ENCODE assay signal across 8 cellular contexts in the genomic region with DNA sequence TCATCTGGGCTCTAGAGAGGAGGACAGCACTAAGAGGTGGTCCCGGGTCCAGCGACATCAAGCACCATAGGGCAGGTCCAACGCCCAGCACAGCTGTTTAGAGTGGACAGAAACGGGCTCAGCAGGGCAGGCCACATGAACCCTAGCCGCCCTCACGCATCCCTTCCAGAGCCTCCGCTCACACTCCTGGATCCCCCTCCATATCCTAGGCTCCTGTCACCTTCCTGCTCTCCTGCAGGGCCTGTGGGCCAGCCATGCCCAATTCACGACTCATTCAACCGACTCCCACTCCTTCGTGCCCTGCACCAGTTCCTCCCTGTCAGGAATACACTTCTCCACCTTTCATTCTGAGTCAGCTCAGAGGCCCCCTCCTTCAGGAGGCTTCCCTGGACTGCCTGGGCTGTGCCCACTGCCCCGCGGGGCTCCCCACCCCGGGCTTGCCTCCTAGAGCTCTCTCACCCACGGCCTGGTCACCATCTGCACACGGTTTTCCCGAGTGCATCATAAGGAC.
DNase-seq lines count a peak whose midpoint lies in the region; TF ChIP-seq lines count a peak whose summit lies in the region.

No MANE protein-coding gene starts in this region.

- intact Hi-C loops in activated naive CD4-positive, alpha-beta T cell treated with anti-CD3 and anti-CD28 coated beads for 36 hours (cut with micrococcal nuclease) = loop anchor here (1.0 to 5.0 kb wide), 5 partner anchors 356 to 568 kb away; no protein-coding TSS in a partner anchor
- intact Hi-C loops in thyroid gland (cut with DNase I) = loop anchor here (5.0 kb wide), 1 partner anchor 425 kb away; no protein-coding TSS in a partner anchor

- no peak for TF ChIP-seq EP300 in tibial nerve (IDR thresholded peaks at IDR 0.05)

- H3K27me3 Mint-ChIP-seq in activated naive CD4-positive, alpha-beta T cell treated with anti-CD3 and anti-CD28 coated beads for 36 hours (ENCODE audit: low read depth) = no peaks in the 10 kb centered on the region

- no peak overlapping the region for H3K27ac Mint-ChIP-seq in activated naive CD4-positive, alpha-beta T cell treated with anti-CD3 and anti-CD28 coated beads for 36 hours

- H3K4me3 ChIP-seq in WERI-Rb-1 (ENCODE audit: low read depth, low read length) (no peak overlapping the region), tibial nerve (peak overlapping the region in 1 of 4 donors; percentile 38), thyroid gland (replicated peaks in 1 of 3) (peak overlapping the region in 1 of 3 donors; percentile 25)

- H3K9me3 ChIP-seq in WERI-Rb-1 (ENCODE audit: severe bottlenecking) (peaks cover 2% of the 10 kb centered on the region), tibial nerve (no peaks in the 10 kb centered on the region), thyroid gland (no peaks in the 10 kb centered on the region)

- CTCF ChIA-PET in activated naive CD4-positive, alpha-beta T cell treated with anti-CD3 and anti-CD28 coated beads for 36 hours (lab: Charles Lee) = interaction anchor here (0.5 to 3.1 kb wide), 34 partner anchors 10 to 605 kb away, joined by 3 to 30 read pairs (median 4); no protein-coding TSS in a partner anchor

- no peaks in the 10 kb centered on the region for H3K9me3 Mint-ChIP-seq in activated naive CD4-positive, alpha-beta T cell treated with anti-CD3 and anti-CD28 coated beads for 36 hours

- no peak for DNase-seq in activated naive CD4-positive, alpha-beta T cell treated with anti-CD3 and anti-CD28 coated beads for 36 hours
- DNase-seq in activated naive CD4-positive, alpha-beta T cell treated with anti-CD3 and anti-CD28 coated beads, Interleukin-2, amount 50 U/mL, for 16 hours = no peak
- DNase-seq in WERI-Rb-1 = no peak
- peak; percentile 58 for DNase-seq in hepatic stellate cell (ENCODE audit: low spot score)
- DNase-seq in tibial nerve (ENCODE audit: low spot score in 2 of 2) = no peak
- DNase-seq in NCI-H345 treated with DMSO at 0.1 percent for 48 hours (lab: John Stamatoyannopoulos, UW; ENCODE audit: unreplicated experiment) = no peak
- DNase-seq in NCI-H2081 (lab: John Stamatoyannopoulos, UW) = no peak
- DNase-seq in thyroid gland = no peak

- H3K4me3 Mint-ChIP-seq in activated naive CD4-positive, alpha-beta T cell treated with anti-CD3 and anti-CD28 coated beads for 36 hours = peak overlapping the region; percentile 67

- H3K27me3 ChIP-seq in WERI-Rb-1 (ENCODE audit: insufficient read depth, low read depth, severe bottlenecking) = no peaks in the 10 kb centered on the region
- H3K27me3 ChIP-seq in tibial nerve = no peaks in the 10 kb centered on the region
- no peaks in the 10 kb centered on the region for H3K27me3 ChIP-seq in thyroid gland

- H3K4me1 ChIP-seq in tibial nerve (peaks cover 0 to 62% (median 31%) of the 10 kb centered on the region in 4 donors), thyroid gland (peaks cover 14 to 27% of the 10 kb centered on the region in 2 donors)

- TF ChIP-seq CTCF in WERI-Rb-1 (IDR thresholded peaks at IDR 0.05; ENCODE audit: low read depth, low read length) = no peak
- TF ChIP-seq CTCF in tibial nerve (IDR thresholded peaks at IDR 0.05) = no peak
- no peak for TF ChIP-seq CTCF in thyroid gland (IDR thresholded peaks at IDR 0.05)

- TF ChIP-seq POLR2A in tibial nerve (IDR thresholded peaks at IDR 0.05) (no peak), thyroid gland (IDR thresholded peaks at IDR 0.05) (no peak)

- H3K4me1 Mint-ChIP-seq in activated naive CD4-positive, alpha-beta T cell treated with anti-CD3 and anti-CD28 coated beads for 36 hours (ENCODE audit: low read depth) = peaks cover 10% of the 10 kb centered on the region

- no peaks in the 10 kb centered on the region for H3K36me3 ChIP-seq in WERI-Rb-1
- no peaks in the 10 kb centered on the region for H3K36me3 ChIP-seq in tibial nerve
- H3K36me3 ChIP-seq in thyroid gland = no peaks in the 10 kb centered on the region

- 87 to 88% methylated on average over 16 of the region's 16 CpGs for WGBS in tibial nerve, 2 donors
- 87 to 91% methylated on average over 16 of the region's 16 CpGs for WGBS in thyroid gland, 2 donors

- H3K27ac ChIP-seq in WERI-Rb-1 (peak overlapping the region; percentile 63; the same call in 1 of the 2 replicates), tibial nerve (peak overlapping the region; percentile 2 to 85 (median 74)), thyroid gland (no peak overlapping the region)

- H3K36me3 Mint-ChIP-seq in activated naive CD4-positive, alpha-beta T cell treated with anti-CD3 and anti-CD28 coated beads for 36 hours (ENCODE audit: low read depth) = no peaks in the 10 kb centered on the region

Comparison
In these comparisons a context has a peak if more than half of its experiments do, and no peak if none do; other contexts are left out.
1. H3K27ac ChIP-seq: peak in WERI-Rb-1 (single experiment) and tibial nerve (4 of 4); none in thyroid gland (0 of 3).